ENCODE assay signal across 37 cellular contexts in genomic region chr2:121004271-121004812, GRCh38.
"Had no signal": no experiment of that assay in that cellular context is flagged by ENCODE, and none has a peak within 500 bp of the region (broad histone marks: within the 10 kb centered on the region; RNA-seq: fewer than 3 reads in every experiment).

No MANE protein-coding gene starts in this region.

- H3K36me3 Mint-ChIP-seq: activated naive CD8-positive, alpha-beta T cell; T-cell had no signal

- FAIRE-seq: astrocyte, bronchial epithelial cell, colon, endothelial cell of umbilical vein, frontal cortex had no signal

- H3K27me3 ChIP-seq: brain microvascular endothelial cell had no signal

- H3K4me1 Mint-ChIP-seq: activated B cell treated with CpG ODN at 0.5 μM for 24 hours; central memory CD8-positive, alpha-beta T cell; T-cell had no signal

- DNase-seq: activated B cell treated with CpG ODN at 0.5 μM for 24 hours; activated CD4-positive, alpha-beta T cell treated with anti-CD3 and anti-CD28 coated beads for 48 hours; activated CD4-positive, alpha-beta T cell treated with anti-CD3 and anti-CD28 coated beads, Interleukin-2, amount 50 U/mL, for 1 hour; activated CD4-positive, alpha-beta T cell treated with anti-CD3 and anti-CD28 coated beads, Interleukin-2, amount 50 U/mL, for 48 hours; activated CD8-positive, alpha-beta memory T cell treated with anti-CD3 and anti-CD28 coated beads for 24 hours; activated CD8-positive, alpha-beta memory T cell treated with anti-CD3 and anti-CD28 coated beads, Interleukin-2, amount 50 U/mL, for 48 hours; activated CD8-positive, alpha-beta T cell treated with anti-CD3 and anti-CD28 coated beads for 36 hours; activated effector memory CD4-positive, alpha-beta T cell treated with Interleukin-2 at 50 U/mL for 16 hours; activated gamma-delta T cell treated with Interleukin-2 at 50 U/mL for 16 hours; activated naive CD4-positive, alpha-beta T cell treated with anti-CD3 and anti-CD28 coated beads, Interleukin-2, amount 50 U/mL, for 16 hours; activated naive CD4-positive, alpha-beta T cell treated with Interleukin-2 at 50 U/mL for 16 hours; activated T-cell treated with anti-CD3 and anti-CD28 coated beads for 4 hours; activated T-cell treated with anti-CD3 and anti-CD28 coated beads, Interleukin-2, amount 50 U/mL, for 24 hours; activated T-cell treated with anti-CD3 and anti-CD28 coated beads, Interleukin-2, amount 50 U/mL, for 72 hours; amniotic stem cell; anterior cingulate cortex; brain microvascular endothelial cell; cortex of kidney; dermis blood vessel endothelial cell; effector CD4-positive, alpha-beta T cell; effector memory CD8-positive, alpha-beta T cell; foreskin fibroblast; SW 1271; T-cell; T1000; WERI-Rb-1 had no signal

- H3K27ac ChIP-seq: brain microvascular endothelial cell, epithelial cell of prostate, WERI-Rb-1 had no signal

- H3K27ac Mint-ChIP-seq: activated B cell treated with CpG ODN at 0.5 μM for 24 hours; activated CD8-positive, alpha-beta T cell treated with anti-CD3 and anti-CD28 coated beads for 36 hours; activated naive CD8-positive, alpha-beta T cell; activated T-cell treated with anti-CD3 and anti-CD28 coated beads, Interleukin-2, amount 50 U/mL, for 24 hours; activated T-cell treated with anti-CD3 and anti-CD28 coated beads, Interleukin-2, amount 50 U/mL, for 72 hours; effector memory CD8-positive, alpha-beta T cell; T-cell; T-helper 1 cell treated with Interleukin-12 subunit alpha and Interleukin-12 subunit beta and Interleukin-4 antibody, amounts not matched to agents 30 μg/mL and 1 μg/mL, for 36 hours; T-helper 2 cell treated with Interferon-gamma antibody and Interleukin-4, amounts not matched to agents 5 μg/mL and 100 μg/mL, for 36 hours had no signal

- ATAC-seq: activated CD4-positive, CD25-positive, alpha-beta regulatory T cell treated with anti-CD3 and anti-CD28 coated beads, Interleukin-2, amount 50 U/mL, for 24 hours; activated CD8-positive, alpha-beta T cell treated with anti-CD3 and anti-CD28 coated beads for 36 hours; activated T-cell treated with anti-CD3 and anti-CD28 coated beads, Interleukin-2, amount 50 U/mL, for 72 hours; effector memory CD8-positive, alpha-beta T cell; T-cell had no signal

- H3K36me3 ChIP-seq: brain microvascular endothelial cell, WERI-Rb-1 had no signal

- H3K4me3 Mint-ChIP-seq: activated B cell treated with CpG ODN at 0.5 μM for 24 hours; activated CD8-positive, alpha-beta T cell treated with anti-CD3 and anti-CD28 coated beads for 36 hours; activated naive CD8-positive, alpha-beta T cell; activated T-cell treated with anti-CD3 and anti-CD28 coated beads, Interleukin-2, amount 50 U/mL, for 24 hours; activated T-cell treated with anti-CD3 and anti-CD28 coated beads, Interleukin-2, amount 50 U/mL, for 72 hours; central memory CD8-positive, alpha-beta T cell; effector memory CD8-positive, alpha-beta T cell; T-cell; T-helper 1 cell treated with Interleukin-12 subunit alpha and Interleukin-12 subunit beta and Interleukin-4 antibody, amounts not matched to agents 30 μg/mL and 1 μg/mL, for 36 hours; T-helper 2 cell treated with Interferon-gamma antibody and Interleukin-4, amounts not matched to agents 5 μg/mL and 100 μg/mL, for 36 hours had no signal
